Comparison of ENCODE assay signal across 1 cellular context in genomic region chrX:149472620-149473019, GRCh38.
TF ChIP-seq lines count a peak whose summit lies in the region.

No MANE protein-coding gene starts in this region.

TF ChIP-seq in IMR-90, 13 proteins besides CTCF, POLR2A, EP300 and RAD21 (continued from another document):
- TF ChIP-seq BHLHE40 (IDR thresholded peaks at IDR 0.05; ENCODE audit: low read depth, low read length) (no peak), RCOR1 (IDR thresholded peaks at IDR 0.05; ENCODE audit: insufficient replicate concordance, low read length) (no peak), SMC3 (IDR thresholded peaks at IDR 0.05; ENCODE audit: low read depth, low read length) (no peak), MAFK (IDR thresholded peaks at IDR 0.05; ENCODE audit: low read depth, low read length) (no peak), CEBPB (IDR thresholded peaks at IDR 0.05; ENCODE audit: low read depth, low read length) (no peak), FOS (IDR thresholded peaks at IDR 0.05; ENCODE audit: low read depth, low read length) (no peak)
